In genomic region chr3:44685128-44685800, GRCh38 we compare ENCODE assay signal across 8 cellular contexts. TPM values are rescaled to one million over a fixed set of nuclear protein-coding genes. Genes with fewer than 3 reads are reported as not detected.
A peak's percentile ranks its signal among the peaks of the same experiment; 100 is the strongest.
DNase-seq lines count a peak whose midpoint lies in the region; ATAC-seq, FAIRE-seq and TF ChIP-seq lines count a peak whose summit lies in the region.

No MANE protein-coding gene starts in this region.

- peaks cover 10% of the 10 kb centered on the region for H3K4me1 Mint-ChIP-seq in central memory CD8-positive, alpha-beta T cell

- DNase-seq in BE2C, result peak; percentile 79
- peak; percentile 26 for DNase-seq in MG63
- peak; percentile 15 to 19 for DNase-seq in central memory CD8-positive, alpha-beta T cell (ENCODE audit: low spot score in 2 of 2)
- DNase-seq in iPS-NIHi7 (ENCODE audit: extremely low spot score), result peak; percentile 89
- peak; percentile 54 for DNase-seq in small intestine
- DNase-seq in KBM-7, result no peak

- peak; percentile 68 for ATAC-seq in GM19397 (IDR thresholded peaks at IDR 0.05; ENCODE audit: unreplicated experiment)
- ATAC-seq in central memory CD8-positive, alpha-beta T cell (replicated peaks; ENCODE audit: extremely low read depth, poor library complexity, severe bottlenecking), result peak; percentile 56

- WGBS in small intestine, 3 donors, result 2 to 8% (median 2%) methylated on average over 46 to 48 of the region's 48 CpGs

- H3K9me3 Mint-ChIP-seq in central memory CD8-positive, alpha-beta T cell, result peaks cover 23% of the 10 kb centered on the region

- peak overlapping the region; percentile 64 for H3K4me3 ChIP-seq in BE2C (ENCODE audit: low read depth, low read length)
- H3K4me3 ChIP-seq in MG63, result peak overlapping the region; percentile 15; the same call in 1 of the 2 replicates
- H3K4me3 ChIP-seq in small intestine (ENCODE audit: low read depth in 1 of 2, low read length in 2 of 2), result peak overlapping the region; percentile 57 to 72

- in situ Hi-C loops in KBM-7 (cut with MboI; ENCODE audit: low pct_unique_long_range_greater_than_20kb, low sequenced_read_pairs), result no loop called here

- peaks cover 4% of the 10 kb centered on the region for H3K36me3 Mint-ChIP-seq in central memory CD8-positive, alpha-beta T cell (ENCODE audit: insufficient read depth)

- H3K27me3 ChIP-seq in BE2C, result no peaks in the 10 kb centered on the region
- H3K27me3 ChIP-seq in MG63, result no peaks in the 10 kb centered on the region
- H3K27me3 ChIP-seq in small intestine (ENCODE audit: control insufficient read depth in 2 of 2, insufficient read depth in 2 of 2, low read length in 2 of 2), result peaks cover 0 to 6% of the 10 kb centered on the region in 2 donors

- 0 out of 2 replicates have a peak, but pooled peaks cover 3% of the 10 kb centered on the region for H3K9me3 ChIP-seq in BE2C
- no peaks in the 10 kb centered on the region for H3K9me3 ChIP-seq in MG63
- no peaks in the 10 kb centered on the region for H3K9me3 ChIP-seq in small intestine (ENCODE audit: control insufficient read depth, low read depth)

- no peak for TF ChIP-seq CTCF in BE2C (IDR thresholded peaks at IDR 0.05; ENCODE audit: low read depth, low read length)
- TF ChIP-seq CTCF in VCaP (conservative IDR thresholded peaks at IDR 0.05), result no peak

- no peaks in the 10 kb centered on the region for H3K36me3 ChIP-seq in BE2C
- no peaks in the 10 kb centered on the region for H3K36me3 ChIP-seq in MG63
- H3K36me3 ChIP-seq in small intestine (ENCODE audit: control insufficient read depth in 2 of 2, insufficient read depth in 2 of 2, low read length in 2 of 2), result no peaks in the 10 kb centered on the region

- no peaks in the 10 kb centered on the region for H3K4me1 ChIP-seq in BE2C
- no peaks in the 10 kb centered on the region for H3K4me1 ChIP-seq in small intestine (ENCODE audit: control insufficient read depth in 2 of 2, insufficient read depth in 1 of 2, low read depth in 1 of 2, low read length in 1 of 2)

- FAIRE-seq in small intestine (lab: Jason Lieb, UNC), result no peak

- H3K4me3 Mint-ChIP-seq in central memory CD8-positive, alpha-beta T cell, result peak overlapping the region; percentile 84

- peaks cover 72% of the 10 kb centered on the region for H3K27me3 Mint-ChIP-seq in central memory CD8-positive, alpha-beta T cell

- peak overlapping the region; percentile 6 for H3K27ac Mint-ChIP-seq in central memory CD8-positive, alpha-beta T cell (ENCODE audit: low read depth)

- H3K27ac ChIP-seq in VCaP (peak overlapping the region; percentile 69), small intestine (ENCODE audit: low read depth in 1 of 2, low read length in 1 of 2) (no peak overlapping the region)

RNA-seq across cellular contexts. Expression of gene ZNF502, which starts 27.2 kb away (rescaled TPM):
- polyA plus RNA-seq in BE2C (2012; ENCODE audit: insufficient read depth, insufficient read length, low read depth), result 4.1 TPM
- total RNA-seq in MG63 (2014; rRNA removed; shearing (Covaris generic); ENCODE audit: low replicate concordance), result 0.89 and 2.9 TPM in 2 replicates
- 1 to 10 TPM; 1.3 to 2.2 (median 1.4) TPM for polyA plus RNA-seq in small intestine

RNA-seq across cellular contexts. Expression of gene ZNF35, which starts 36.7 kb away (rescaled TPM):
- polyA plus RNA-seq in BE2C (2012; ENCODE audit: insufficient read depth, insufficient read length, low read depth), result 2.5 TPM
- 5.3 and 6.8 TPM in 2 replicates for total RNA-seq in MG63 (2014; rRNA removed; shearing (Covaris generic); ENCODE audit: low replicate concordance)
- 1 to 10 TPM; 3.1 to 7.8 (median 4.0) TPM for polyA plus RNA-seq in small intestine

RNA-seq across cellular contexts. Expression of gene ZNF501, which starts 44.2 kb away (rescaled TPM):
- 8.5 TPM for polyA plus RNA-seq in BE2C (2012; ENCODE audit: insufficient read depth, insufficient read length, low read depth)
- total RNA-seq in MG63 (2014; rRNA removed; shearing (Covaris generic); ENCODE audit: low replicate concordance), result 0.79 and 1.2 TPM in 2 replicates
- polyA plus RNA-seq in small intestine, result 1 to 10 TPM in 2 of 3 donors, under 1 TPM in 1; 0.89 to 1.6 (median 1.4) TPM
